ENCODE assay signal across 8 cellular contexts in genomic region chr3:137121704-137122314, GRCh38.
DNase-seq lines count a peak whose midpoint lies in the region; ATAC-seq and TF ChIP-seq lines count a peak whose summit lies in the region.

No MANE protein-coding gene starts in this region.

- WGBS in mesenchymal stem cell: 44% methylated on average over 3 of the region's 3 CpGs

- no peak overlapping the region for H4K91ac ChIP-seq in mesenchymal stem cell (ENCODE audit: low read length)

- peak; percentile 78 for TF ChIP-seq CTCF in brain microvascular endothelial cell (IDR thresholded peaks at IDR 0.05; ENCODE audit: low read depth, low read length, missing control alignments)

- no peak overlapping the region for H3K18ac ChIP-seq in mesenchymal stem cell (ENCODE audit: low read depth in 1 of 2, low read length in 2 of 2)

- peaks cover 1% of the 10 kb centered on the region for H3K4me1 ChIP-seq in mesenchymal stem cell (ENCODE audit: control insufficient read depth, insufficient read depth, low read depth, low read length)
- no peaks in the 10 kb centered on the region for H3K4me1 ChIP-seq in CD4-positive, alpha-beta memory T cell (ENCODE audit: insufficient read depth, low read length)

- H3K4me3 Mint-ChIP-seq in CD4-positive, alpha-beta memory T cell: no peak overlapping the region

- H3K36me3 ChIP-seq in brain microvascular endothelial cell (replicated peaks) (no peaks in the 10 kb centered on the region), mesenchymal stem cell (ENCODE audit: control insufficient read depth in 1 of 2, insufficient read depth in 2 of 2, low read depth in 1 of 2, low read length in 2 of 2) (no peaks in the 10 kb centered on the region)
- H3K36me3 ChIP-seq in CD4-positive, alpha-beta memory T cell (ENCODE audit: insufficient read depth, low read length): no peaks in the 10 kb centered on the region

- ATAC-seq in HG02678 (IDR thresholded peaks at IDR 0.05; ENCODE audit: unreplicated experiment) (peak; percentile 69), HG02588 (IDR thresholded peaks at IDR 0.05; ENCODE audit: unreplicated experiment) (no peak)

- DNase-seq in stimulated activated CD8-positive, alpha-beta memory T cell treated with anti-CD3 and anti-CD28 coated beads, Interleukin-4, amount 100 ng/mL, for 24 hours (ENCODE audit: low read depth): peak; percentile 1
- DNase-seq in stimulated activated CD8-positive, alpha-beta memory T cell treated with anti-CD3 and anti-CD28 coated beads, Interleukin-4, amount 100 ng/mL, for 48 hours: no peak
- DNase-seq in NCI-H226 (peak; percentile 26), brain microvascular endothelial cell (peak; percentile 37), mesenchymal stem cell (peak; percentile 24)
- DNase-seq in CD4-positive, alpha-beta memory T cell: no peak

- H4K8ac ChIP-seq in mesenchymal stem cell (ENCODE audit: low read length): no peak overlapping the region

- in situ Hi-C loops in brain microvascular endothelial cell (cut with HindIII; ENCODE audit: low pct_ligation_motif_present, low sequenced_read_pairs): no loop called here

- H3K4me3 ChIP-seq in brain microvascular endothelial cell (ENCODE audit: low read depth, low read length): no peak overlapping the region
- no peak overlapping the region for H3K4me3 ChIP-seq in mesenchymal stem cell (ENCODE audit: insufficient read depth in 1 of 2, low read depth in 1 of 2, low read length in 2 of 2)
- no peak overlapping the region for H3K4me3 ChIP-seq in CD4-positive, alpha-beta memory T cell (ENCODE audit: low read length in 2 of 2)

- H3K27ac Mint-ChIP-seq in CD4-positive, alpha-beta memory T cell: no peak overlapping the region

- H3K9me3 ChIP-seq in mesenchymal stem cell (ENCODE audit: control insufficient read depth, low read length): no peaks in the 10 kb centered on the region
- no peaks in the 10 kb centered on the region for H3K9me3 ChIP-seq in CD4-positive, alpha-beta memory T cell (ENCODE audit: control insufficient read depth in 1 of 2, low read length in 2 of 2)

- no peak overlapping the region for H3K23ac ChIP-seq in mesenchymal stem cell (ENCODE audit: low read length in 2 of 2)

- H3K79me1 ChIP-seq in mesenchymal stem cell (replicated peaks; ENCODE audit: low read length, poor library complexity, severe bottlenecking): no peaks in the 10 kb centered on the region

- H3K14ac ChIP-seq in mesenchymal stem cell (ENCODE audit: low read length in 2 of 2): no peak overlapping the region

- peaks cover 0 to 3% (median 0%) of the 10 kb centered on the region in 8 donors for H3K9me3 Mint-ChIP-seq in CD4-positive, alpha-beta memory T cell

- H3K9ac ChIP-seq in mesenchymal stem cell (ENCODE audit: low read length): no peak overlapping the region

- no peaks in the 10 kb centered on the region for H3K4me1 Mint-ChIP-seq in CD4-positive, alpha-beta memory T cell

- POLR2A ChIA-PET in CD4-positive, alpha-beta memory T cell (lab: Charles Lee; ENCODE audit: partially characterized antibody): no interaction called here

- H3K27ac ChIP-seq in brain microvascular endothelial cell (no peak overlapping the region), mesenchymal stem cell (ENCODE audit: low read length, poor library complexity, severe bottlenecking) (no peak overlapping the region)
- no peak overlapping the region for H3K27ac ChIP-seq in CD4-positive, alpha-beta memory T cell (ENCODE audit: low read depth, low read length)

- no peak overlapping the region for H3K4ac ChIP-seq in mesenchymal stem cell (ENCODE audit: low read depth in 1 of 2, low read length in 2 of 2)

- no peak overlapping the region for H2AK5ac ChIP-seq in mesenchymal stem cell (ENCODE audit: low read length, severe bottlenecking)

- H3K27me3 Mint-ChIP-seq in CD4-positive, alpha-beta memory T cell: peaks cover 5 to 13% of the 10 kb centered on the region in 2 donors

- intact Hi-C loops in CD4-positive, alpha-beta memory T cell (cut with micrococcal nuclease): no loop called here

- H3K36me3 Mint-ChIP-seq in CD4-positive, alpha-beta memory T cell: no peaks in the 10 kb centered on the region

- CTCF ChIA-PET in CD4-positive, alpha-beta memory T cell (lab: Charles Lee; ENCODE audit: partially characterized antibody): interaction anchor here (1.0 to 6.0 kb wide), 4 partner anchors 9 to 16 kb away, joined by 3 to 35 read pairs (median 5); no protein-coding TSS in a partner anchor

- H2BK120ac ChIP-seq in mesenchymal stem cell (ENCODE audit: low read depth, low read length): no peak overlapping the region

- H2BK15ac ChIP-seq in mesenchymal stem cell (ENCODE audit: low read depth, poor library complexity, severe bottlenecking): no peak overlapping the region

- no peak overlapping the region for H2BK5ac ChIP-seq in mesenchymal stem cell (ENCODE audit: low read depth, low read length, poor library complexity, severe bottlenecking)

- H3K27me3 ChIP-seq in brain microvascular endothelial cell (replicated peaks) (no peaks in the 10 kb centered on the region), mesenchymal stem cell (ENCODE audit: control insufficient read depth in 1 of 2, insufficient read depth in 1 of 2, low read length in 2 of 2) (peaks cover 0 to 5% of the 10 kb centered on the region in 2 experiments)
- no peaks in the 10 kb centered on the region for H3K27me3 ChIP-seq in CD4-positive, alpha-beta memory T cell (ENCODE audit: insufficient read depth, low read length)

- no peak overlapping the region for H3K4me2 ChIP-seq in mesenchymal stem cell (ENCODE audit: low read length, poor library complexity, severe bottlenecking)

- H2BK12ac ChIP-seq in mesenchymal stem cell (ENCODE audit: low read length in 2 of 2): no peak overlapping the region

- H2AFZ ChIP-seq in mesenchymal stem cell (ENCODE audit: low read depth, low read length): no peak overlapping the region

Comparison
In these comparisons a context has a peak if more than half of its experiments do, and no peak if none do; other contexts are left out.
1. DNase-seq: peak in stimulated activated CD8-positive, alpha-beta memory T cell treated with anti-CD3 and anti-CD28 coated beads, Interleukin-4, amount 100 ng/mL, for 24 hours (single experiment), NCI-H226 (single experiment), brain microvascular endothelial cell (single experiment) and mesenchymal stem cell (single experiment); none in stimulated activated CD8-positive, alpha-beta memory T cell treated with anti-CD3 and anti-CD28 coated beads, Interleukin-4, amount 100 ng/mL, for 48 hours (single experiment) and CD4-positive, alpha-beta memory T cell (0 of 5).